ENCODE assay signal across 19 cellular contexts in the genomic region with DNA sequence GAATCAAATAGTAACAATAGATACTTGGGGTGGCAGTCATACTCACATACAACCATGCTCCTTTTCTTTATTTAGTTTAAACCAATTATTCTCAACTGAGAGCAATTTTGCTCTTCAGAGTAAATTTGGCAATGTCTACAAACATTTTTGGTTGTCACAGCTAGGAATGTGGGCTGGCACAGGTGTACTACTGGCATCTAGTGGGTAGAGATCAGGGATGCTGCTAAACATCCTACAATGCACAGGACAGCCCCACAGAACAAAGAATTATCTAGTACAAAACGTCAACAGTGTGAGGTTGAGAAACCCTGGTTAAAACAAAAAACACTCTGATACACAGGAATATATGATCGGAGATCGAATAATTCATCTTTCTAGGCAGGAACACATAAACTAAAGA.
"Had no signal": no experiment of that assay in that cellular context is flagged by ENCODE, and none has a peak within 500 bp of the region (broad histone marks: within the 10 kb centered on the region; RNA-seq: fewer than 3 reads in every experiment).

No MANE protein-coding gene starts in this region.

- H3K4me1 Mint-ChIP-seq: endodermal cell, nephron progenitor cell had no signal

- H3K27ac ChIP-seq: coronary artery, heart right ventricle, neutrophil, right atrium auricular region, sigmoid colon, skin epidermis, stomach, thoracic aorta had no signal

- H3K4me1 ChIP-seq: heart right ventricle, right atrium auricular region, sigmoid colon, stomach had no signal

- H3K27me3 ChIP-seq: heart right ventricle, neutrophil, right atrium auricular region, sigmoid colon, stomach had no signal

- H3K4me3 Mint-ChIP-seq: endodermal cell; naive thymus-derived CD4-positive, alpha-beta T cell; nephron progenitor cell had no signal

- H3K9me3 ChIP-seq: neutrophil, right atrium auricular region, sigmoid colon, thoracic aorta had no signal

- H3K27me3 Mint-ChIP-seq: naive thymus-derived CD4-positive, alpha-beta T cell had no signal

- H3K36me3 ChIP-seq: heart right ventricle, neutrophil, right atrium auricular region, sigmoid colon, stomach, thoracic aorta had no signal

- H3K4me3 ChIP-seq: coronary artery, heart right ventricle, right atrium auricular region, sigmoid colon, skin epidermis, stomach, thoracic aorta had no signal

- ATAC-seq: heart right ventricle; naive thymus-derived CD4-positive, alpha-beta T cell had no signal

- DNase-seq: effector CD4-positive, alpha-beta T cell; endodermal cell; heart right ventricle; hypothalamus; kidney glomerular epithelial cell; mesendoderm; naive thymus-derived CD4-positive, alpha-beta T cell; nephron progenitor cell; posterior cingulate gyrus; sigmoid colon; stimulated activated naive CD4-positive, alpha-beta T cell; stomach; substantia nigra; trophoblast cell had no signal

- H3K27ac Mint-ChIP-seq: endodermal cell, nephron progenitor cell had no signal
